1 cellular context compared by ENCODE assay signal in the genomic region with DNA sequence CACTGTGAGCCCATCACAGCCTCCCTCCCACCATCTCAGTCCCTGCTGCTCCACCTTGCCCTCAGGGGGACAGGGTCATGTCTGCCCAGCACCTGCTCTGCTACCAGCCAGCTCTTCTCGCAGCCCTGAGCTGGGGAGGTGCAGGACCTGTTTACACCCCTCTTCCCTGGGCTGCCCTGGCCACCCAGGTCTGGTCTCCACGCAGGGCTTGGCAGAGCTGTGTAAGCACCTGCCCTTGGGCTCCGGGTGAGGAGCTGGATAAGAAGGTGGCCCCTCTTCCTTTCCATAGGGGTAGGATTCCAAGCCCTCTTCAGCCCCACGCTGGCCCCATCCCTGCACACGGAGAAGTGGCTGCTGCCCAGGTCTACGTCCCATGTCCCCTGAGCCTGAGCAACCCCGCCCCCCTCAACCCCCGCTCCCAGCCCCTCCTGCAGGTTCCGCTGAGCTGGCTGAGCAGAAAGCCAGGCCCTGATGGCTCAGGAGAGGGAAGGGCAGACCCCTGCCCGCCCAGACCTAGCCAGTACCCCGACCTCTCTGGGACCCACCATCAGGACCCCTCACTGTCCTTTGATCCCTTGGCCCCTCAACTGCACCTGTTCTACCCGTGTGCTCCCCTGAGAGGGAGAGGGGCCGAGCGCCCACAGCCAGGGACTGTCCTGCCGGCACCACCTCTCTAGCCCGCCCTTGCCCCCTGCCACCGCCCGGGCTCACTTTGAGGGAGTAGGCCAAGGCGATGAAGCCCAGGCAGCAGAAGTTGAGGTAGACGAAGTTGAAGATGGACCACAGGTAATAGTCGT.
TF ChIP-seq lines count a peak whose summit lies in the region.

No MANE protein-coding gene starts in this region.

TF ChIP-seq in HepG2, 621 proteins besides CTCF, POLR2A, EP300 and RAD21:
- TF ChIP-seq U2AF1 (optimal IDR thresholded peaks at IDR 0.05; ENCODE audit: low read depth, low read length) (no peak), TEAD2 (CRISPR knock-in tag; IDR thresholded peaks at IDR 0.05) (no peak), ZNF7 (CRISPR knock-in tag; IDR thresholded peaks at IDR 0.05) (no peak), SPEN (CRISPR knock-in tag; IDR thresholded peaks at IDR 0.05; ENCODE audit: low read depth) (no peak), HNF4A (CRISPR knock-in tag; IDR thresholded peaks at IDR 0.05) (no peak), HNRNPLL (IDR thresholded peaks at IDR 0.05; ENCODE audit: low read depth, low read length, poor library complexity, severe bottlenecking) (no peak), BRD4 (CRISPR knock-in tag; IDR thresholded peaks at IDR 0.05) (no peak), CREM (IDR thresholded peaks at IDR 0.05) (no peak), CREM (CRISPR knock-in tag; IDR thresholded peaks at IDR 0.05) (no peak), ZNF136 (CRISPR knock-in tag; IDR thresholded peaks at IDR 0.05; ENCODE audit: low read depth) (no peak), ZNF30 (CRISPR knock-in tag; IDR thresholded peaks at IDR 0.05) (no peak), ZNF10 (CRISPR knock-in tag; IDR thresholded peaks at IDR 0.05; ENCODE audit: borderline replicate concordance, low read depth) (no peak), ZNF556 (CRISPR knock-in tag; IDR thresholded peaks at IDR 0.05; ENCODE audit: borderline replicate concordance) (no peak), DNMT1 (CRISPR knock-in tag; IDR thresholded peaks at IDR 0.05) (no peak)
- TF ChIP-seq, protein P1, sequence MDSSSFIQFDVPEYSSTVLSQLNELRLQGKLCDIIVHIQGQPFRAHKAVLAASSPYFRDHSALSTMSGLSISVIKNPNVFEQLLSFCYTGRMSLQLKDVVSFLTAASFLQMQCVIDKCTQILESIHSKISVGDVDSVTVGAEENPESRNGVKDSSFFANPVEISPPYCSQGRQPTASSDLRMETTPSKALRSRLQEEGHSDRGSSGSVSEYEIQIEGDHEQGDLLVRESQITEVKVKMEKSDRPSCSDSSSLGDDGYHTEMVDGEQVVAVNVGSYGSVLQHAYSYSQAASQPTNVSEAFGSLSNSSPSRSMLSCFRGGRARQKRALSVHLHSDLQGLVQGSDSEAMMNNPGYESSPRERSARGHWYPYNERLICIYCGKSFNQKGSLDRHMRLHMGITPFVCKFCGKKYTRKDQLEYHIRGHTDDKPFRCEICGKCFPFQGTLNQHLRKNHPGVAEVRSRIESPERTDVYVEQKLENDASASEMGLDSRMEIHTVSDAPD (CRISPR knock-in tag; IDR thresholded peaks at IDR 0.05) = no peak
- TF ChIP-seq, protein P2, sequence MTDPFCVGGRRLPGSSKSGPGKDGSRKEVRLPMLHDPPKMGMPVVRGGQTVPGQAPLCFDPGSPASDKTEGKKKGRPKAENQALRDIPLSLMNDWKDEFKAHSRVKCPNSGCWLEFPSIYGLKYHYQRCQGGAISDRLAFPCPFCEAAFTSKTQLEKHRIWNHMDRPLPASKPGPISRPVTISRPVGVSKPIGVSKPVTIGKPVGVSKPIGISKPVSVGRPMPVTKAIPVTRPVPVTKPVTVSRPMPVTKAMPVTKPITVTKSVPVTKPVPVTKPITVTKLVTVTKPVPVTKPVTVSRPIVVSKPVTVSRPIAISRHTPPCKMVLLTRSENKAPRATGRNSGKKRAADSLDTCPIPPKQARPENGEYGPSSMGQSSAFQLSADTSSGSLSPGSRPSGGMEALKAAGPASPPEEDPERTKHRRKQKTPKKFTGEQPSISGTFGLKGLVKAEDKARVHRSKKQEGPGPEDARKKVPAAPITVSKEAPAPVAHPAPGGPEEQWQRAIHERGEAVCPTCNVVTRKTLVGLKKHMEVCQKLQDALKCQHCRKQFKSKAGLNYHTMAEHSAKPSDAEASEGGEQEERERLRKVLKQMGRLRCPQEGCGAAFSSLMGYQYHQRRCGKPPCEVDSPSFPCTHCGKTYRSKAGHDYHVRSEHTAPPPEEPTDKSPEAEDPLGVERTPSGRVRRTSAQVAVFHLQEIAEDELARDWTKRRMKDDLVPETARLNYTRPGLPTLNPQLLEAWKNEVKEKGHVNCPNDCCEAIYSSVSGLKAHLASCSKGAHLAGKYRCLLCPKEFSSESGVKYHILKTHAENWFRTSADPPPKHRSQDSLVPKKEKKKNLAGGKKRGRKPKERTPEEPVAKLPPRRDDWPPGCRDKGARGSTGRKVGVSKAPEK (CRISPR knock-in tag; IDR thresholded peaks at IDR 0.05; ENCODE audit: borderline replicate concordance) = no peak
- TF ChIP-seq, protein P3, sequence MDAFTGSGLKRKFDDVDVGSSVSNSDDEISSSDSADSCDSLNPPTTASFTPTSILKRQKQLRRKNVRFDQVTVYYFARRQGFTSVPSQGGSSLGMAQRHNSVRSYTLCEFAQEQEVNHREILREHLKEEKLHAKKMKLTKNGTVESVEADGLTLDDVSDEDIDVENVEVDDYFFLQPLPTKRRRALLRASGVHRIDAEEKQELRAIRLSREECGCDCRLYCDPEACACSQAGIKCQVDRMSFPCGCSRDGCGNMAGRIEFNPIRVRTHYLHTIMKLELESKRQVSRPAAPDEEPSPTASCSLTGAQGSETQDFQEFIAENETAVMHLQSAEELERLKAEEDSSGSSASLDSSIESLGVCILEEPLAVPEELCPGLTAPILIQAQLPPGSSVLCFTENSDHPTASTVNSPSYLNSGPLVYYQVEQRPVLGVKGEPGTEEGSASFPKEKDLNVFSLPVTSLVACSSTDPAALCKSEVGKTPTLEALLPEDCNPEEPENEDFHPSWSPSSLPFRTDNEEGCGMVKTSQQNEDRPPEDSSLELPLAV (CRISPR knock-in tag; conservative IDR thresholded peaks at IDR 0.05; ENCODE audit: low read depth) = no peak
- TF ChIP-seq, protein P4, sequence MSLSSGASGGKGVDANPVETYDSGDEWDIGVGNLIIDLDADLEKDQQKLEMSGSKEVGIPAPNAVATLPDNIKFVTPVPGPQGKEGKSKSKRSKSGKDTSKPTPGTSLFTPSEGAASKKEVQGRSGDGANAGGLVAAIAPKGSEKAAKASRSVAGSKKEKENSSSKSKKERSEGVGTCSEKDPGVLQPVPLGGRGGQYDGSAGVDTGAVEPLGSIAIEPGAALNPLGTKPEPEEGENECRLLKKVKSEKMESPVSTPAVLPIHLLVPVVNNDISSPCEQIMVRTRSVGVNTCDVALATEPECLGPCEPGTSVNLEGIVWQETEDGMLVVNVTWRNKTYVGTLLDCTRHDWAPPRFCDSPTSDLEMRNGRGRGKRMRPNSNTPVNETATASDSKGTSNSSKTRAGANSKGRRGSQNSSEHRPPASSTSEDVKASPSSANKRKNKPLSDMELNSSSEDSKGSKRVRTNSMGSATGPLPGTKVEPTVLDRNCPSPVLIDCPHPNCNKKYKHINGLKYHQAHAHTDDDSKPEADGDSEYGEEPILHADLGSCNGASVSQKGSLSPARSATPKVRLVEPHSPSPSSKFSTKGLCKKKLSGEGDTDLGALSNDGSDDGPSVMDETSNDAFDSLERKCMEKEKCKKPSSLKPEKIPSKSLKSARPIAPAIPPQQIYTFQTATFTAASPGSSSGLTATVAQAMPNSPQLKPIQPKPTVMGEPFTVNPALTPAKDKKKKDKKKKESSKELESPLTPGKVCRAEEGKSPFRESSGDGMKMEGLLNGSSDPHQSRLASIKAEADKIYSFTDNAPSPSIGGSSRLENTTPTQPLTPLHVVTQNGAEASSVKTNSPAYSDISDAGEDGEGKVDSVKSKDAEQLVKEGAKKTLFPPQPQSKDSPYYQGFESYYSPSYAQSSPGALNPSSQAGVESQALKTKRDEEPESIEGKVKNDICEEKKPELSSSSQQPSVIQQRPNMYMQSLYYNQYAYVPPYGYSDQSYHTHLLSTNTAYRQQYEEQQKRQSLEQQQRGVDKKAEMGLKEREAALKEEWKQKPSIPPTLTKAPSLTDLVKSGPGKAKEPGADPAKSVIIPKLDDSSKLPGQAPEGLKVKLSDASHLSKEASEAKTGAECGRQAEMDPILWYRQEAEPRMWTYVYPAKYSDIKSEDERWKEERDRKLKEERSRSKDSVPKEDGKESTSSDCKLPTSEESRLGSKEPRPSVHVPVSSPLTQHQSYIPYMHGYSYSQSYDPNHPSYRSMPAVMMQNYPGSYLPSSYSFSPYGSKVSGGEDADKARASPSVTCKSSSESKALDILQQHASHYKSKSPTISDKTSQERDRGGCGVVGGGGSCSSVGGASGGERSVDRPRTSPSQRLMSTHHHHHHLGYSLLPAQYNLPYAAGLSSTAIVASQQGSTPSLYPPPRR (CRISPR knock-in tag; IDR thresholded peaks at IDR 0.05; ENCODE audit: borderline replicate concordance) = no peak
- TF ChIP-seq, protein P5, sequence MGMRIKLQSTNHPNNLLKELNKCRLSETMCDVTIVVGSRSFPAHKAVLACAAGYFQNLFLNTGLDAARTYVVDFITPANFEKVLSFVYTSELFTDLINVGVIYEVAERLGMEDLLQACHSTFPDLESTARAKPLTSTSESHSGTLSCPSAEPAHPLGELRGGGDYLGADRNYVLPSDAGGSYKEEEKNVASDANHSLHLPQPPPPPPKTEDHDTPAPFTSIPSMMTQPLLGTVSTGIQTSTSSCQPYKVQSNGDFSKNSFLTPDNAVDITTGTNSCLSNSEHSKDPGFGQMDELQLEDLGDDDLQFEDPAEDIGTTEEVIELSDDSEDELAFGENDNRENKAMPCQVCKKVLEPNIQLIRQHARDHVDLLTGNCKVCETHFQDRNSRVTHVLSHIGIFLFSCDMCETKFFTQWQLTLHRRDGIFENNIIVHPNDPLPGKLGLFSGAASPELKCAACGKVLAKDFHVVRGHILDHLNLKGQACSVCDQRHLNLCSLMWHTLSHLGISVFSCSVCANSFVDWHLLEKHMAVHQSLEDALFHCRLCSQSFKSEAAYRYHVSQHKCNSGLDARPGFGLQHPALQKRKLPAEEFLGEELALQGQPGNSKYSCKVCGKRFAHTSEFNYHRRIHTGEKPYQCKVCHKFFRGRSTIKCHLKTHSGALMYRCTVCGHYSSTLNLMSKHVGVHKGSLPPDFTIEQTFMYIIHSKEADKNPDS (CRISPR knock-in tag; IDR thresholded peaks at IDR 0.05) = no peak
- TF ChIP-seq, protein P6, sequence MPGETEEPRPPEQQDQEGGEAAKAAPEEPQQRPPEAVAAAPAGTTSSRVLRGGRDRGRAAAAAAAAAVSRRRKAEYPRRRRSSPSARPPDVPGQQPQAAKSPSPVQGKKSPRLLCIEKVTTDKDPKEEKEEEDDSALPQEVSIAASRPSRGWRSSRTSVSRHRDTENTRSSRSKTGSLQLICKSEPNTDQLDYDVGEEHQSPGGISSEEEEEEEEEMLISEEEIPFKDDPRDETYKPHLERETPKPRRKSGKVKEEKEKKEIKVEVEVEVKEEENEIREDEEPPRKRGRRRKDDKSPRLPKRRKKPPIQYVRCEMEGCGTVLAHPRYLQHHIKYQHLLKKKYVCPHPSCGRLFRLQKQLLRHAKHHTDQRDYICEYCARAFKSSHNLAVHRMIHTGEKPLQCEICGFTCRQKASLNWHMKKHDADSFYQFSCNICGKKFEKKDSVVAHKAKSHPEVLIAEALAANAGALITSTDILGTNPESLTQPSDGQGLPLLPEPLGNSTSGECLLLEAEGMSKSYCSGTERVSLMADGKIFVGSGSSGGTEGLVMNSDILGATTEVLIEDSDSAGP (CRISPR knock-in tag; IDR thresholded peaks at IDR 0.05; ENCODE audit: borderline replicate concordance) = no peak
